ENCODE assay signal across 9 cellular contexts in the genomic region with DNA sequence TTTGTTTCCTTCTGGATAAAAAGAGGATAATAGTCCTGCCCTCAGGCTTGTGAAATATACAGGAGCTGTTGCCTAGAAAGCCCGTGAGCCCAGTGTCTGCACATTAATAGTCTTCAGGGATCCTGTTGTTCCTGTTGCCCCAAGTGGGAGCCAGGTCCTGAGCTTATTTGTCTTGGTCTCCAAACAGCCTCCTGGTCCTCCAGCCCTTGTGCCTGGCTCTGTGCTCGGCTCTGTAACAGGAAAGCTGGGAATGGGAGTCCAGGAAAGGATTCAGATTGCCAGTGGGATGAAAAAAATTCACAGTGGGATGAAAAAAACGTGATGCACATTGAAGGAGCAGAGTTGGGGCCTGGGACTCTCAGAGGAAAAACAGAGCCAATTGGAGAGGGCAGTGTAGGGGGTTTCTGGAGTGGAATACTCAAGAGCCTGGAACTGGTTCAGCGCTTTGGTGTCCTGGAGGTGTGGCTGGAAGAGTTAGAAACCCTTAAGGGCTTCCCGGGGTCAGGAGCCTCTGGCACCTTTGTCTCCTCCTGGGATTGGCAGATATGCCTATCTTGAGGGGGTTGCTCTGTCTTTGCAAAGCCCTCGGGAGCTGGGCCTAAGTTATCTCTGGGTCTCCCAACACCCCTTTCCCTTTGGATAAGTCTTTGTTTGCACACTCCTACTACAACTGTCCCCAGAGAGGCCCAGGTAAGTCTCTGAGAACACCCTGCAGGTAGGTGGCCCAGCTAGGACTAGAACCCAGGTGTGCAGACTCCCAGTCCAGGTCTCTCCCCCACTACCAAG. TPM values are rescaled to one million over a fixed set of nuclear protein-coding genes. Genes with fewer than 3 reads are reported as not detected.
DNase-seq lines count a peak whose midpoint lies in the region; FAIRE-seq and TF ChIP-seq lines count a peak whose summit lies in the region.
"Had no signal": no experiment of that assay in that cellular context is flagged by ENCODE, and none has a peak within 500 bp of the region (broad histone marks: within the 10 kb centered on the region; RNA-seq: fewer than 3 reads in every experiment).

No MANE protein-coding gene starts in this region.

- peak overlapping the region; percentile 89 for H3K27ac ChIP-seq in HUES48 (ENCODE audit: low read depth, low read length)

- H3K4me1 ChIP-seq in HUES48 (ENCODE audit: control insufficient read depth, insufficient read depth, low read length): peaks cover 12% of the 10 kb centered on the region
- peaks cover 19% of the 10 kb centered on the region for H3K4me1 ChIP-seq in mucosa of stomach (ENCODE audit: control insufficient read depth, insufficient read depth, low read length)

- H3K27me3 ChIP-seq in HUES48 (ENCODE audit: control insufficient read depth, insufficient read depth, low read length) (no peaks in the 10 kb centered on the region; the same call in 1 of the 2 replicates), bronchial epithelial cell (ENCODE audit: control insufficient read depth, insufficient read depth, low read length) (no peaks in the 10 kb centered on the region), mucosa of stomach (ENCODE audit: control insufficient read depth, insufficient read depth, low read length) (peaks cover 9% of the 10 kb centered on the region)

- TF ChIP-seq CTCF in AG09309 (IDR thresholded peaks at IDR 0.05; ENCODE audit: control insufficient read depth, insufficient read depth, low read depth, low read length, missing control alignments) (no peak), bronchial epithelial cell (IDR thresholded peaks at IDR 0.05; ENCODE audit: insufficient read depth, low read length, severe bottlenecking) (no peak)

- FAIRE-seq in bronchial epithelial cell (lab: Jason Lieb, UNC): no peak
- no peak for FAIRE-seq in HTR-8/SVneo (lab: Jason Lieb, UNC)

- no peak overlapping the region for H3K9ac ChIP-seq in HUES48 (ENCODE audit: low read depth, low read length)
- H3K9ac ChIP-seq in mucosa of stomach (ENCODE audit: low read length): peak overlapping the region; percentile 81

- H3K36me3 ChIP-seq in HUES48 (ENCODE audit: control insufficient read depth, insufficient read depth, low read length) (peaks cover 3% of the 10 kb centered on the region; the same call in 1 of the 2 replicates), bronchial epithelial cell (ENCODE audit: control insufficient read depth, insufficient read depth, low read length) (peaks cover 2% of the 10 kb centered on the region), mucosa of stomach (ENCODE audit: control insufficient read depth, insufficient read depth, low read length) (no peaks in the 10 kb centered on the region)

- DNase-seq in AG09309 (ENCODE audit: low read depth) (no peak), bronchial epithelial cell (ENCODE audit: low read depth) (no peak), UCSD-AML1 (lab: John Stamatoyannopoulos, UW; ENCODE audit: unreplicated experiment) (no peak), HTR-8/SVneo (ENCODE audit: insufficient read length, low spot score) (no peak), NCI-H187 treated with DMSO at 0.1 percent for 48 hours (lab: John Stamatoyannopoulos, UW) (no peak)
- DNase-seq in activated CD4-positive, alpha-beta T cell treated with anti-CD3 and anti-CD28 coated beads for 48 hours: no peak

- H3K4me3 ChIP-seq in AG09309 (ENCODE audit: control insufficient read depth, low read depth, low read length): peak overlapping the region; percentile 92
- H3K4me3 ChIP-seq in HUES48 (ENCODE audit: low read depth, low read length): peak overlapping the region; percentile 88
- H3K4me3 ChIP-seq in bronchial epithelial cell (ENCODE audit: low read depth, low read length): peak overlapping the region; percentile 66
- H3K4me3 ChIP-seq in mucosa of stomach (ENCODE audit: low read length): peak overlapping the region; percentile 34

- H3K9me3 ChIP-seq in HUES48 (ENCODE audit: control insufficient read depth, insufficient read depth, low read length) (no peaks in the 10 kb centered on the region), mucosa of stomach (ENCODE audit: control insufficient read depth, low read length) (no peaks in the 10 kb centered on the region)

RNA-seq across cellular contexts. Expression of a gene that starts 2.3 kb away (rescaled TPM):
- total RNA-seq in bronchial epithelial cell: 12.6 and 24.6 TPM in 2 replicates

RNA-seq across cellular contexts. Expression of a gene that starts 5.7 kb away (rescaled TPM):
- total RNA-seq in bronchial epithelial cell: not detected in 2 replicates
- total RNA-seq: lung microvascular endothelial cell had no signal

RNA-seq across cellular contexts. Expression of a gene that starts 21.7 kb away (rescaled TPM):
- total RNA-seq in bronchial epithelial cell: not detected in 2 replicates
- total RNA-seq: lung microvascular endothelial cell had no signal

RNA-seq across cellular contexts. Expression of a gene that starts 30.4 kb away (rescaled TPM):
- total RNA-seq in bronchial epithelial cell: 0.53 and 1.3 TPM in 2 replicates
- total RNA-seq: lung microvascular endothelial cell had no signal

Comparison
In these comparisons a context has a peak if more than half of its experiments do, and no peak if none do; other contexts are left out.
1. H3K4me3 ChIP-seq: peak in every context shown above with its lines; median percentile 92 in AG09309; 88 in HUES48; 66 in bronchial epithelial cell; 34 in mucosa of stomach.